Comparison of ENCODE assay signal across 7 cellular contexts in the genomic region with DNA sequence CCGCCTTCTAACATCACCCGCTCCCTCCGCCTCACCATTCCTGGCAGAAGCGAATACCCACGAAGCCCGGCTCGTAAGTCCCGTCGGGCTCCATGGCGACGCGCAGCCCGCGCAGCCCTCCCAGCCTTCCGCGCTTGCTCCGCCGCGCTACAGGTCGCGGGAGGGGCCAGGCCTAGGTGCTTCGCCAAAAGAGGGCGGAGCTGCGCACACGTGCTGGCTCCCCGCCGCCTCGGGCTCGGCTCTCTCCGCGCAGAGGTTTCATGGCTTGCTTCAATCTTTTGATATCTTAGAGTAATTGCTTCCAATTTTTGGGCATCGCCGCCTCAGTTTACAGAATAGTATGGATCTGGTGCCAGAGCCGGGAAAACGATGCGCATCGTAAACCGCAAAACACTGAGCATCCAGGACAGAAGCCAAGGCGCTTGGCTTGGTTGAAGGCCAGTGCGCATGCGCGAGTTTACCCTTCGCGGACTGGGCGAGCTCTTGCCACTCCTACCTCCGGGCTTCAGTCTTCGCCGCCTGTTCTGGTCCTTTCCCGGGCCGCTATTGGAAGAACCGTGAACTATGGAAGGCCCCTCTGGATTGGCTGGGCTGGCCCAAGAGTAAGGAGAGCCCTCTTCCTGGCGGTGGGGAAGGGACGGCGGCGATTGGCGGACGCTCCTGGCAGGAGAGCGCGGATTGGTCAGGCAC. TPM values are rescaled to one million over a fixed set of nuclear protein-coding genes. Genes with fewer than 3 reads are reported as not detected.
DNase-seq lines count a peak whose midpoint lies in the region; ATAC-seq lines count a peak whose summit lies in the region.

TSS of gene POLR2I (minus strand) at position 113 of the 690 bp plus-strand sequence. CDS start at position 94, 19 bp downstream.

- peak; percentile 99 for DNase-seq in NCI-H2081 (lab: John Stamatoyannopoulos, UW)
- DNase-seq in T1000 (lab: John Stamatoyannopoulos, UW), result peak; percentile 99
- peak; percentile 100 for DNase-seq in astrocyte of the hippocampus (ENCODE audit: low read depth, low spot score)
- peak; percentile 100 for DNase-seq in hepatic stellate cell (ENCODE audit: low spot score)
- peak; percentile 99 for DNase-seq in renal cortical epithelial cell (ENCODE audit: low read depth)

- ATAC-seq in GM18508 (IDR thresholded peaks at IDR 0.05; ENCODE audit: insufficient read depth, unreplicated experiment) (peak; percentile 58), HG03025 (IDR thresholded peaks at IDR 0.05; ENCODE audit: low FRiP score, unreplicated experiment) (peak; percentile 62)

RNA-seq across cellular contexts. Expression of gene POLR2I, which starts in this region (rescaled TPM):
- 38.2 and 49.5 TPM in 2 replicates for total RNA-seq in renal cortical epithelial cell

Comparison
In these comparisons a context has a peak if more than half of its experiments do, and no peak if none do; other contexts are left out.
1. Peak in every context shown above with its lines: DNase-seq and ATAC-seq.